ENCODE assay signal across 8 cellular contexts in the genomic region with DNA sequence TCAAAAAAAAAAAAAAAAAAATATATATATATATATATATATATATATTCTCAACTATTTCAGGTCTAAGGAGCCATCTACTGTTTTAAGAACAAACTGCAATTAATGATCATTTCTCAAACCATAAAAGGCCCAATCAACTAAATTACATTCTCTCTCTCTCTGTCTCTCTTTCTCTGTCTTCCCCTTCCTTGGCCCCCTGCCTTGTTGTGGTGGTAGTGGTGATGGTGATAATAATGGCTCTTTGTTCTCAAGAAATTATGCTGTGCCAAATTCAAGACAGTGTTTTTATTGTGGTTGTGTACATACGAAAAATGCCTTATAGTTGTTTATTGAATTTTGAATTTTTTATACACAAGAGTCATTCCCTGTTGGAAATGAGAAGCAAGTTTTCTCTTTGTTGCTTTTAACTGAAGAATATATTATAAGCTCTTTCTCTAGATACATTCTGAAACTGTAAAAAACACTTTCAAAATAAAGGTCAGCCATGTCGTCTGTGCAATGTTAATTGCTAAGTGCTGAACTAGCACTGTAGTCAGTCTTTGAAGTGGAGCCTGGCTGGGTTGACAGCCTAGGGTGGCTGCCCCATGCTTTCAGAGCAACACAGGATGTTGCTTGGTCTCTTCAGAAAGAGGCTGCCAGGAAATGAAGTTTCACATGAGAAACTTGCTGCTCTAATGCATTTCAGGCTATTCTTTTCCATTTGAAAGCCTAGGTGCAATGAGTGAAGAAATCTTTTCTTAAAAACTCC.
DNase-seq lines count a peak whose midpoint lies in the region; ATAC-seq and TF ChIP-seq lines count a peak whose summit lies in the region.

No MANE protein-coding gene starts in this region.

- H3K36me3 ChIP-seq in osteoblast (ENCODE audit: insufficient read depth, low read length): no peaks in the 10 kb centered on the region

- intact Hi-C loops in CD4-positive, alpha-beta T cell (cut with DNase I, micrococcal nuclease): loop anchor here in 1 of 2 experiments (5.0 kb wide), 1 partner anchor 197 kb away; no protein-coding TSS in a partner anchor
- intact Hi-C loops in activated T-helper 2 cell treated with anti-CD3 and anti-CD28 coated beads, Interferon-gamma antibody, Interleukin-2, Interleukin-4, amounts not matched to agents 10 μg/mL and 5 μg/mL and 100 μg/mL, durations not matched to agents 14 hours and 24 hours and 36 hours (cut with micrococcal nuclease): loop anchor here (5.0 to 10.0 kb wide), 3 partner anchors 197 to 346 kb away; no protein-coding TSS in a partner anchor

- peak; percentile 100 for ATAC-seq in CD4-positive, alpha-beta T cell (ENCODE audit: poor library complexity)
- peak; percentile 95 for ATAC-seq in GM21360 (IDR thresholded peaks at IDR 0.05; ENCODE audit: unreplicated experiment)

- peak; percentile 26 to 71 (median 56) for DNase-seq in CD4-positive, alpha-beta T cell
- DNase-seq in HT-29 (ENCODE audit: low spot score) (peak; percentile 11), osteoblast (ENCODE audit: insufficient read length, low spot score, missing footprints) (peak; percentile 8), NCI-H2227 (lab: John Stamatoyannopoulos, UW; ENCODE audit: unreplicated experiment) (no peak), kidney tubule cell (ENCODE audit: low spot score) (no peak), NCI-H1436 treated with DMSO at 0.1 percent for 48 hours (lab: John Stamatoyannopoulos, UW) (no peak)
- DNase-seq in activated T-helper 2 cell treated with anti-CD3 and anti-CD28 coated beads, Interferon-gamma antibody, Interleukin-2, Interleukin-4, amounts not matched to agents 10 μg/mL and 5 μg/mL and 100 μg/mL, durations not matched to agents 14 hours and 24 hours and 36 hours (ENCODE audit: low spot score): peak; percentile 69

- peaks cover 9% of the 10 kb centered on the region for H3K9me3 Mint-ChIP-seq in CD4-positive, alpha-beta T cell
- H3K9me3 Mint-ChIP-seq in activated T-helper 2 cell treated with anti-CD3 and anti-CD28 coated beads, Interferon-gamma antibody, Interleukin-2, Interleukin-4, amounts not matched to agents 10 μg/mL and 5 μg/mL and 100 μg/mL, durations not matched to agents 14 hours and 24 hours and 36 hours: peaks cover 19% of the 10 kb centered on the region

- H3K27me3 Mint-ChIP-seq in CD4-positive, alpha-beta T cell: no peaks in the 10 kb centered on the region
- H3K27me3 Mint-ChIP-seq in activated T-helper 2 cell treated with anti-CD3 and anti-CD28 coated beads, Interferon-gamma antibody, Interleukin-2, Interleukin-4, amounts not matched to agents 10 μg/mL and 5 μg/mL and 100 μg/mL, durations not matched to agents 14 hours and 24 hours and 36 hours (ENCODE audit: low read depth): no peaks in the 10 kb centered on the region

- no peaks in the 10 kb centered on the region for H3K27me3 ChIP-seq in CD4-positive, alpha-beta T cell (ENCODE audit: control insufficient read depth, insufficient read depth, low read length)
- H3K27me3 ChIP-seq in osteoblast (ENCODE audit: insufficient read depth, low read length): no peaks in the 10 kb centered on the region

- no peak overlapping the region for H3K4me3 ChIP-seq in osteoblast (ENCODE audit: insufficient read depth, low read length)

- no peaks in the 10 kb centered on the region for H3K4me1 ChIP-seq in osteoblast (ENCODE audit: insufficient read depth, low read length)

- H3K27ac ChIP-seq in CD4-positive, alpha-beta T cell (ENCODE audit: low read depth, low read length): peak overlapping the region; percentile 7
- no peak overlapping the region for H3K27ac ChIP-seq in osteoblast (ENCODE audit: low read depth, low read length)

- peak overlapping the region; percentile 94 for H3K27ac Mint-ChIP-seq in CD4-positive, alpha-beta T cell
- H3K27ac Mint-ChIP-seq in activated T-helper 2 cell treated with anti-CD3 and anti-CD28 coated beads, Interferon-gamma antibody, Interleukin-2, Interleukin-4, amounts not matched to agents 10 μg/mL and 5 μg/mL and 100 μg/mL, durations not matched to agents 14 hours and 24 hours and 36 hours: peak overlapping the region; percentile 89

- H3K4me3 Mint-ChIP-seq in CD4-positive, alpha-beta T cell: peak overlapping the region; percentile 70
- H3K4me3 Mint-ChIP-seq in activated T-helper 2 cell treated with anti-CD3 and anti-CD28 coated beads, Interferon-gamma antibody, Interleukin-2, Interleukin-4, amounts not matched to agents 10 μg/mL and 5 μg/mL and 100 μg/mL, durations not matched to agents 14 hours and 24 hours and 36 hours (ENCODE audit: low read depth): peak overlapping the region; percentile 69

- CTCF ChIA-PET in CD4-positive, alpha-beta T cell (lab: Charles Lee): no interaction called here

- no peak overlapping the region for H2AFZ ChIP-seq in osteoblast (ENCODE audit: low read length)

- H3K79me2 ChIP-seq in osteoblast (ENCODE audit: insufficient read depth, low read length): no peaks in the 10 kb centered on the region

- H3K9me3 ChIP-seq in CD4-positive, alpha-beta T cell (ENCODE audit: control insufficient read depth, low read length): peaks cover 19% of the 10 kb centered on the region
- peaks cover 3% of the 10 kb centered on the region for H3K9me3 ChIP-seq in osteoblast (ENCODE audit: low read depth, low read length)

- peak; percentile 30 for TF ChIP-seq CTCF in CD4-positive, alpha-beta T cell (IDR thresholded peaks at IDR 0.05)
- no peak for TF ChIP-seq CTCF in osteoblast (IDR thresholded peaks at IDR 0.05; ENCODE audit: extremely low read depth, low read depth, low read length)

- peaks cover 52% of the 10 kb centered on the region for H3K4me1 Mint-ChIP-seq in CD4-positive, alpha-beta T cell (ENCODE audit: low read depth)
- peaks cover 53% of the 10 kb centered on the region for H3K4me1 Mint-ChIP-seq in activated T-helper 2 cell treated with anti-CD3 and anti-CD28 coated beads, Interferon-gamma antibody, Interleukin-2, Interleukin-4, amounts not matched to agents 10 μg/mL and 5 μg/mL and 100 μg/mL, durations not matched to agents 14 hours and 24 hours and 36 hours (ENCODE audit: low read depth)

- no peaks in the 10 kb centered on the region for H4K20me1 ChIP-seq in osteoblast (ENCODE audit: insufficient read depth, low read length)

- peaks cover 21% of the 10 kb centered on the region for H3K36me3 Mint-ChIP-seq in CD4-positive, alpha-beta T cell (ENCODE audit: low read depth)
- H3K36me3 Mint-ChIP-seq in activated T-helper 2 cell treated with anti-CD3 and anti-CD28 coated beads, Interferon-gamma antibody, Interleukin-2, Interleukin-4, amounts not matched to agents 10 μg/mL and 5 μg/mL and 100 μg/mL, durations not matched to agents 14 hours and 24 hours and 36 hours (ENCODE audit: low read depth): peaks cover 21% of the 10 kb centered on the region

- H3K4me2 ChIP-seq in osteoblast (ENCODE audit: insufficient read depth, low read length): no peak overlapping the region

- POLR2A ChIA-PET in CD4-positive, alpha-beta T cell (lab: Charles Lee): interaction anchor here (0.6 to 1.0 kb wide), 2 partner anchors 10 to 245 kb away, joined by 3 read pairs; no protein-coding TSS in a partner anchor

Comparison
In these comparisons a context has a peak if more than half of its experiments do, and no peak if none do; other contexts are left out.
1. DNase-seq: peak in CD4-positive, alpha-beta T cell (10 of 10), HT-29 (single experiment), activated T-helper 2 cell treated with anti-CD3 and anti-CD28 coated beads, Interferon-gamma antibody, Interleukin-2, Interleukin-4, amounts not matched to agents 10 μg/mL and 5 μg/mL and 100 μg/mL, durations not matched to agents 14 hours and 24 hours and 36 hours (single experiment) and osteoblast (single experiment); none in NCI-H2227 (single experiment), kidney tubule cell (single experiment) and NCI-H1436 treated with DMSO at 0.1 percent for 48 hours (single experiment).